ENCODE assay signal across 8 cellular contexts in the genomic region with DNA sequence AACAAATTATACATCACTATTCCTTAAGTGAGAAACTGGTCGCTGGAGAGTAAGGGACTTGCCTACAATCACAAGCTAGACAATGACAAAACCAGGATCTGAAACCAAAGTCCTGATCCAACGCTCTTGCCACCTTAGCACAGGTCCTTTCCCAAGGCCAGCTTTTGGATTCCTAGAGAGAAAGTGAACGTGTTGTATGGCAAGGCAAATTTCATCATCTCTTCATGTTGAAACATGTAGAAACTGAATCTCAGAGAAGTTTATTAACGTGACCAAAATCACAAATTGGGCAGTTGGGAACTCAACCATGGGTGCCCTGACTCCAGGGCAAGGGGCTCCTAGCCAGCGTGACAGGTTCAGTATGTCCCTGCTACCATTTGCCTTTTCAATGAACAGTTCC.
"Had no signal": no experiment of that assay in that cellular context is flagged by ENCODE, and none has a peak within 500 bp of the region (broad histone marks: within the 10 kb centered on the region; RNA-seq: fewer than 3 reads in every experiment).

No MANE protein-coding gene starts in this region.

- H3K36me3 Mint-ChIP-seq: IgD-negative memory B cell had no signal

- H3K4me1 ChIP-seq: HAP-1 had no signal

- H3K27me3 Mint-ChIP-seq: IgD-negative memory B cell had no signal

- H3K27ac Mint-ChIP-seq: HFFc6, IgD-negative memory B cell had no signal

- DNase-seq: GOT3, H7, HFFc6 had no signal

- H3K36me3 ChIP-seq: HAP-1 had no signal

- H3K9me3 Mint-ChIP-seq: HFFc6 had no signal

- H3K27ac ChIP-seq: HL-60 had no signal

- H3K4me3 Mint-ChIP-seq: HFFc6, IgD-negative memory B cell had no signal

- ATAC-seq: HCT116, HepG2 had no signal

- H3K4me3 ChIP-seq: HAP-1 had no signal

- H3K4me1 Mint-ChIP-seq: IgD-negative memory B cell had no signal

- H3K9me3 ChIP-seq: HAP-1 had no signal
